In the genomic region with DNA sequence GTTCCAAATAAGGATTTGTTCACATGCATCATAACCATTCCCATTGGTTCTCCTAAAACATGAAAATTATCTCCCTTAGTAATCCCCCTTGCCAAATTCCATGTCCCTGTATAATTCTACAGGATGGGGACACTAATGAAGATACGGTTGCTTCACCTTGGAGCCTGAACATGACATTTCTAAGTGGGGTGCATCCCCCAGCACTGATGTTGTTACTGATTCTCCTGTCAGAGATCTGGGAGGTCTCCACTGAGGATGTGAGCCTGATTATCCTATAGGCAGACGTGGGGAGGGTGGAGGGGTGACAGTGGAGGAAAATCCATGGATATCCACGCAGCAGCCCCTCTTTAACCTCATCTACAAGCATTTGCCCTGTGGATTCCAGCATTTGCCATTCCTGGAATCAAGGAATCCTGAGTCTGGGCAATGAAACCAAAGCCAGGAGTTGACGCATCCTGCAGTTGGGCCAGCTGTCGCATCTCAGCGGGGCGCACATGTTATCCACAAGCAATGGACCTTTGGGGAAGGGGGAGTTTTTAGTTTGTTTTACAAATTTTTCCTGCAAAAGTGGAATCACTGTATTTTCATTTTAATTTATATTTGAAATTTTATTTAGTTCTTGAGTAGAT, we compare ENCODE assay signal across 19 cellular contexts.
"Had no signal": no experiment of that assay in that cellular context is flagged by ENCODE, and none has a peak within 500 bp of the region (broad histone marks: within the 10 kb centered on the region; RNA-seq: fewer than 3 reads in every experiment).

No MANE protein-coding gene starts in this region.

- H3K27ac ChIP-seq: colonic mucosa, foreskin keratinocyte, heart left ventricle, ovary, right atrium auricular region, suprapubic skin, thyroid gland had no signal

- ATAC-seq: foreskin keratinocyte; heart left ventricle; left colon; left ventricle myocardium superior; naive thymus-derived CD4-positive, alpha-beta T cell; stimulated activated effector memory CD8-positive, alpha-beta T cell treated with anti-CD3 and anti-CD28 coated beads, Interleukin-12 subunit alpha, Interleukin-12 subunit beta, amount 100 ng/mL, for 72 hours; stimulated activated naive CD8-positive, alpha-beta T cell treated with anti-CD3 and anti-CD28 coated beads, Interleukin-15, Interleukin-2, amounts not matched to agents 100 U/mL and 50 U/mL, for 24 hours had no signal

- DNase-seq: colonic mucosa; dermis blood vessel endothelial cell; erythroblast; foreskin keratinocyte; heart left ventricle; hippocampal formation; left colon; left ventricle myocardium superior; midbrain; naive thymus-derived CD4-positive, alpha-beta T cell; ovary; stimulated activated CD4-positive, alpha-beta T cell treated with anti-CD3 and anti-CD28 coated beads, Interleukin-4, amount 100 ng/mL, for 1 hour; stimulated activated CD8-positive, alpha-beta memory T cell treated with anti-CD3 and anti-CD28 coated beads, Interleukin-4, amount 100 ng/mL, for 48 hours; stimulated activated naive CD8-positive, alpha-beta T cell treated with anti-CD3 and anti-CD28 coated beads, Interleukin-15, Interleukin-2, amounts not matched to agents 100 U/mL and 50 U/mL, for 24 hours; thyroid gland had no signal

- H3K36me3 ChIP-seq: ovary, right atrium auricular region had no signal

- H3K4me3 ChIP-seq: colonic mucosa, heart left ventricle, lung, ovary, right atrium auricular region, suprapubic skin, thyroid gland had no signal

- H3K27me3 ChIP-seq: colonic mucosa, foreskin keratinocyte, heart left ventricle, ovary, right atrium auricular region, suprapubic skin, thyroid gland had no signal

- H3K4me1 ChIP-seq: colonic mucosa, right atrium auricular region, suprapubic skin, thyroid gland had no signal

- H3K9me3 ChIP-seq: colonic mucosa, heart left ventricle, ovary, right atrium auricular region, suprapubic skin, thyroid gland had no signal
